25 cellular contexts compared by ENCODE assay signal in the genomic region with DNA sequence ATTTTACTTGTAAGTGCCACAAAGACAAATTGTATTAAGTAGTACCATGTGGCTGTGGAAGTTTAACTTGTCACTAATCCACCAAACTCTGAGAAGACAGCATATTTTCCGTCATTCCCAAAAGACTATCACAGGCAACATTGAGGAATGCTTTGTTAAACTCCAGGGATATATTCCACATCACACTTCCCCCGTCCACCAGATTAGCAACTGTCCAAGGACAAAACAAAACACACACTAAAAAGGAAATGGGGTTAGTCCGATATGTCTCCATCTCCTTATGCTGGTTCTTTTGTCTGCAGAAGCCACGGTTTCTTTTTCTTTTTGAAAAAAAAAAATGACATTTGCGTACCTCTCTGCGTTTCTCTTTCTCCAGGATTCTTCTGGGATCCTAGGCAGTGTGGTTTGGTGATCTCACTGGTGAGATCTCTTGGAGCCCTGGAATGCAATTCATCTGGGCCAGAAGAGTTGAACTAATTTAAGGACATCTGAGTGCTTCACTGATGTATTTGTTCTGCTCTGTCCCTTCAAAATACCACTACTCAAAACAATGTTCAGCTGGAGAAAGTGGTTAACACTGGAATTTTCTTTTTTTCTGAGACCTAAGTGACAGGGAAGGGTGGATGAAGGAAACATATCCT. TPM values are rescaled to one million over a fixed set of nuclear protein-coding genes. Genes with fewer than 3 reads are reported as not detected.
DNase-seq lines count a peak whose midpoint lies in the region; ATAC-seq and TF ChIP-seq lines count a peak whose summit lies in the region.
"Had no signal": no experiment of that assay in that cellular context is flagged by ENCODE, and none has a peak within 500 bp of the region (broad histone marks: within the 10 kb centered on the region; RNA-seq: fewer than 3 reads in every experiment).

No MANE protein-coding gene starts in this region.

- no peaks in the 10 kb centered on the region for H3K27me3 Mint-ChIP-seq in stimulated activated naive CD8-positive, alpha-beta T cell treated with anti-CD3 and anti-CD28 coated beads, Interleukin-15, Interleukin-2, amounts not matched to agents 100 ng/mL and 50 ng/mL, for 24 hours
- H3K27me3 Mint-ChIP-seq in stimulated activated naive CD8-positive, alpha-beta T cell treated with anti-CD3 and anti-CD28 coated beads, Interleukin-15, amount 100 ng/mL, for 72 hours: no peaks in the 10 kb centered on the region
- H3K27me3 Mint-ChIP-seq in activated B cell treated with CpG ODN at 0.5 μM for 24 hours (no peaks in the 10 kb centered on the region), naive B cell (no peaks in the 10 kb centered on the region)
- H3K27me3 Mint-ChIP-seq: activated CD4-positive, alpha-beta T cell treated with anti-CD3 and anti-CD28 coated beads, Interleukin-2, amount 10 ng/mL, durations not matched to agents 24 days and 14 days; effector memory CD8-positive, alpha-beta T cell had no signal

- no peaks in the 10 kb centered on the region for H3K4me1 ChIP-seq in osteoblast (ENCODE audit: insufficient read depth, low read length)

- intact Hi-C loops in activated B cell treated with CpG ODN at 0.5 μM for 24 hours (cut with micrococcal nuclease): no loop called here

- no peak overlapping the region for H3K4me2 ChIP-seq in osteoblast (ENCODE audit: insufficient read depth, low read length)

- CTCF ChIA-PET in activated B cell treated with CpG ODN at 0.5 μM for 24 hours (lab: Charles Lee): interaction anchor here (0.5 to 11.0 kb wide), 23 partner anchors 8 to 160 kb away, joined by 3 to 193 read pairs (median 5); no protein-coding TSS in a partner anchor

- no peaks in the 10 kb centered on the region for H3K27me3 ChIP-seq in osteoblast (ENCODE audit: insufficient read depth, low read length)
- H3K27me3 ChIP-seq: brain microvascular endothelial cell, sigmoid colon had no signal

- peaks cover 79% of the 10 kb centered on the region for H3K4me1 Mint-ChIP-seq in stimulated activated naive CD8-positive, alpha-beta T cell treated with anti-CD3 and anti-CD28 coated beads, Interleukin-15, Interleukin-2, amounts not matched to agents 100 ng/mL and 50 ng/mL, for 24 hours (ENCODE audit: low read depth)
- H3K4me1 Mint-ChIP-seq in stimulated activated naive CD8-positive, alpha-beta T cell treated with anti-CD3 and anti-CD28 coated beads, Interleukin-15, amount 100 ng/mL, for 72 hours: peaks cover 85% of the 10 kb centered on the region
- H3K4me1 Mint-ChIP-seq in activated B cell treated with CpG ODN at 0.5 μM for 24 hours: peaks cover 89% of the 10 kb centered on the region
- peaks cover 68 to 91% (median 83%) of the 10 kb centered on the region in 3 donors for H3K4me1 Mint-ChIP-seq in naive B cell
- H3K4me1 Mint-ChIP-seq: nephron progenitor cell had no signal

- H3K4me3 ChIP-seq in osteoblast (ENCODE audit: insufficient read depth, low read length): no peak overlapping the region
- H3K4me3 ChIP-seq: sigmoid colon had no signal

- no peaks in the 10 kb centered on the region for H4K20me1 ChIP-seq in osteoblast (ENCODE audit: insufficient read depth, low read length)

- H3K79me2 ChIP-seq in osteoblast (ENCODE audit: insufficient read depth, low read length): no peaks in the 10 kb centered on the region

- TF ChIP-seq CTCF in activated B cell treated with CpG ODN at 0.5 μM for 24 hours (IDR thresholded peaks at IDR 0.05) (no peak), osteoblast (IDR thresholded peaks at IDR 0.05; ENCODE audit: extremely low read depth, low read depth, low read length) (no peak)

- H2AFZ ChIP-seq in osteoblast (ENCODE audit: low read length): no peak overlapping the region

- H3K9me3 ChIP-seq in osteoblast (ENCODE audit: low read depth, low read length): no peaks in the 10 kb centered on the region
- H3K9me3 ChIP-seq: sigmoid colon had no signal

- POLR2A ChIA-PET in activated B cell treated with CpG ODN at 0.5 μM for 24 hours (lab: Charles Lee): interaction anchor here (1.0 to 2.1 kb wide), 7 partner anchors 7 to 130 kb away, joined by 3 to 9 read pairs (median 4); no protein-coding TSS in a partner anchor

- peak overlapping the region; percentile 75 for H3K27ac Mint-ChIP-seq in stimulated activated naive CD8-positive, alpha-beta T cell treated with anti-CD3 and anti-CD28 coated beads, Interleukin-15, Interleukin-2, amounts not matched to agents 100 ng/mL and 50 ng/mL, for 24 hours
- peak overlapping the region in 1 of 2 donors; percentile 48 for H3K27ac Mint-ChIP-seq in stimulated activated naive CD8-positive, alpha-beta T cell treated with anti-CD3 and anti-CD28 coated beads, Interleukin-15, amount 100 ng/mL, for 72 hours
- peak overlapping the region; percentile 88 for H3K27ac Mint-ChIP-seq in activated B cell treated with CpG ODN at 0.5 μM for 24 hours
- H3K27ac Mint-ChIP-seq in naive B cell: peak overlapping the region; percentile 33 to 86 (median 74)
- H3K27ac Mint-ChIP-seq: activated CD4-positive, alpha-beta T cell treated with anti-CD3 and anti-CD28 coated beads, Interleukin-2, amount 10 ng/mL, durations not matched to agents 24 days and 14 days; nephron progenitor cell; T-helper 2 cell treated with Interferon-gamma antibody and Interleukin-4, amounts not matched to agents 5 μg/mL and 100 μg/mL, for 36 hours had no signal

- no peaks in the 10 kb centered on the region for H3K36me3 ChIP-seq in osteoblast (ENCODE audit: insufficient read depth, low read length)
- H3K36me3 ChIP-seq: brain microvascular endothelial cell, sigmoid colon had no signal

- H3K36me3 Mint-ChIP-seq in stimulated activated naive CD8-positive, alpha-beta T cell treated with anti-CD3 and anti-CD28 coated beads, Interleukin-15, Interleukin-2, amounts not matched to agents 100 ng/mL and 50 ng/mL, for 24 hours (ENCODE audit: low read depth): peaks cover 31% of the 10 kb centered on the region
- H3K36me3 Mint-ChIP-seq in activated B cell treated with CpG ODN at 0.5 μM for 24 hours (ENCODE audit: low read depth) (peaks cover 22% of the 10 kb centered on the region), naive B cell (no peaks in the 10 kb centered on the region)

- H3K9me3 Mint-ChIP-seq in stimulated activated naive CD8-positive, alpha-beta T cell treated with anti-CD3 and anti-CD28 coated beads, Interleukin-15, Interleukin-2, amounts not matched to agents 100 ng/mL and 50 ng/mL, for 24 hours: no peaks in the 10 kb centered on the region
- H3K9me3 Mint-ChIP-seq in stimulated activated naive CD8-positive, alpha-beta T cell treated with anti-CD3 and anti-CD28 coated beads, Interleukin-15, amount 100 ng/mL, for 72 hours: no peaks in the 10 kb centered on the region
- H3K9me3 Mint-ChIP-seq in activated B cell treated with CpG ODN at 0.5 μM for 24 hours (no peaks in the 10 kb centered on the region), naive B cell (no peaks in the 10 kb centered on the region)
- H3K9me3 Mint-ChIP-seq: activated CD4-positive, alpha-beta T cell treated with anti-CD3 and anti-CD28 coated beads, Interleukin-2, amount 10 ng/mL, durations not matched to agents 24 days and 14 days; CD14-positive monocyte; effector memory CD8-positive, alpha-beta T cell; immature natural killer cell; nephron progenitor cell; T-helper 2 cell treated with Interferon-gamma antibody and Interleukin-4, amounts not matched to agents 5 μg/mL and 100 μg/mL, for 36 hours had no signal

- no peak for DNase-seq in stimulated activated naive CD8-positive, alpha-beta T cell treated with anti-CD3 and anti-CD28 coated beads, Interleukin-15, amount 100 ng/mL, for 72 hours
- DNase-seq in activated B cell treated with CpG ODN at 0.5 μM for 24 hours (no peak), naive B cell (no peak), osteoblast (ENCODE audit: insufficient read length, low spot score, missing footprints) (no peak), iPS-NIHi7 (ENCODE audit: extremely low spot score) (no peak)
- DNase-seq: activated CD4-positive, alpha-beta T cell treated with anti-CD3 and anti-CD28 coated beads, Interleukin-2, amount 10 ng/mL, durations not matched to agents 24 days and 14 days; activated effector memory CD4-positive, alpha-beta T cell treated with Interleukin-2 at 50 U/mL for 16 hours; brain microvascular endothelial cell; foreskin melanocyte; HCEC 1CT; immature natural killer cell; IMR-90; NCI-H2081 treated with DMSO at 0.1 percent for 48 hours; nephron progenitor cell; posterior cingulate gyrus; sigmoid colon had no signal

- H3K27ac ChIP-seq in osteoblast (ENCODE audit: low read depth, low read length): no peak overlapping the region
- H3K27ac ChIP-seq: brain microvascular endothelial cell, VCaP had no signal

- H3K4me3 Mint-ChIP-seq in stimulated activated naive CD8-positive, alpha-beta T cell treated with anti-CD3 and anti-CD28 coated beads, Interleukin-15, Interleukin-2, amounts not matched to agents 100 ng/mL and 50 ng/mL, for 24 hours: no peak overlapping the region
- H3K4me3 Mint-ChIP-seq in stimulated activated naive CD8-positive, alpha-beta T cell treated with anti-CD3 and anti-CD28 coated beads, Interleukin-15, amount 100 ng/mL, for 72 hours: no peak overlapping the region
- H3K4me3 Mint-ChIP-seq in activated B cell treated with CpG ODN at 0.5 μM for 24 hours (no peak overlapping the region), naive B cell (peak overlapping the region in 3 of 8 donors; percentile 37 to 47 (median 38))
- H3K4me3 Mint-ChIP-seq: activated CD4-positive, alpha-beta T cell treated with anti-CD3 and anti-CD28 coated beads, Interleukin-2, amount 10 ng/mL, durations not matched to agents 24 days and 14 days; effector memory CD8-positive, alpha-beta T cell; immature natural killer cell; nephron progenitor cell; T-helper 2 cell treated with Interferon-gamma antibody and Interleukin-4, amounts not matched to agents 5 μg/mL and 100 μg/mL, for 36 hours had no signal

- no peak for ATAC-seq in stimulated activated naive CD8-positive, alpha-beta T cell treated with anti-CD3 and anti-CD28 coated beads, Interleukin-15, amount 100 ng/mL, for 72 hours
- ATAC-seq in activated B cell treated with CpG ODN at 0.5 μM for 24 hours (ENCODE audit: low read depth) (no peak), naive B cell (ENCODE audit: low read depth in 2 of 2) (no peak), HG03354 (IDR thresholded peaks at IDR 0.05; ENCODE audit: poor library complexity, severe bottlenecking, unreplicated experiment) (no peak)
- ATAC-seq: effector memory CD8-positive, alpha-beta T cell; esophagus mucosa; left lobe of liver had no signal

RNA-seq across cellular contexts. Expression of gene PRKCB, which starts 40.6 kb away (rescaled TPM):
- total RNA-seq in activated B cell treated with CpG ODN at 0.5 μM for 24 hours (122 and 146 TPM in 2 replicates), osteoblast (under 0.01 TPM in 2 replicates)
- polyA plus RNA-seq in naive B cell (ENCODE audit: low read depth in 6 of 6): 100 to 1,000 TPM; 213 to 344 (median 285) TPM
- total RNA-seq: MCF 10A had no signal
- polyA plus RNA-seq: IMR-90 had no signal

Comparison
In these comparisons a context has a peak if more than half of its experiments do, and no peak if none do; other contexts are left out.
1. RNA of gene PRKCB, which starts 40.6 kb away (total RNA-seq): 122 to 146 TPM in activated B cell treated with CpG ODN at 0.5 μM for 24 hours; under 0.01 TPM in osteoblast; every median in the first group is over 100 times any median in the second.